ENCODE assay signal across 24 cellular contexts in genomic region chr2:168814046-168814445, GRCh38. TPM values are rescaled to one million over a fixed set of nuclear protein-coding genes. Genes with fewer than 3 reads are reported as not detected.
DNase-seq lines count a peak whose midpoint lies in the region; ATAC-seq and TF ChIP-seq lines count a peak whose summit lies in the region.
"Had no signal": no experiment of that assay in that cellular context is flagged by ENCODE, and none has a peak within 500 bp of the region (broad histone marks: within the 10 kb centered on the region; RNA-seq: fewer than 3 reads in every experiment).

No MANE protein-coding gene starts in this region.

- H3K27ac Mint-ChIP-seq in HFFc6: no peak overlapping the region
- H3K27ac Mint-ChIP-seq in activated CD4-positive, alpha-beta T cell treated with anti-CD3 and anti-CD28 coated beads for 36 hours: no peak overlapping the region
- H3K27ac Mint-ChIP-seq: activated CD4-positive, alpha-beta T cell treated with anti-CD3 and anti-CD28 coated beads, Interleukin-2, amount 10 ng/mL, durations not matched to agents 7 days and 5 days; activated T-helper 1 cell treated with anti-CD3 and anti-CD28 coated beads, Interleukin-12 subunit alpha, Interleukin-12 subunit beta, Interleukin-2, Interleukin-4 antibody, amounts not matched to agents 30 ng/mL and 10 ng/mL and 1 ng/mL, durations not matched to agents 14 hours and 24 hours and 36 hours; naive B cell had no signal

- DNase-seq in HFFc6 (peak; percentile 43), foreskin fibroblast (peak; percentile 22 to 70), thyroid gland (no peak), amniotic stem cell (lab: John Stamatoyannopoulos, UW) (no peak)
- DNase-seq in activated CD4-positive, alpha-beta T cell treated with anti-CD3 and anti-CD28 coated beads for 36 hours: no peak
- no peak for DNase-seq in activated CD4-positive, alpha-beta T cell treated with anti-CD3 and anti-CD28 coated beads, Interleukin-2, amount 50 U/mL, for 4 hours
- DNase-seq: activated CD4-positive, alpha-beta T cell treated with anti-CD3 and anti-CD28 coated beads, Interleukin-2, amount 10 ng/mL, durations not matched to agents 7 days and 5 days; activated naive CD4-positive, alpha-beta T cell treated with anti-CD3 and anti-CD28 coated beads, Interleukin-2, amount 50 U/mL, for 16 hours; C1 segment of cervical spinal cord; cerebellar nuclear complex; foreskin keratinocyte; KG1; left ventricle myocardium inferior; naive B cell; NCI-H146; NCI-H524; nucleus accumbens; RPMI8226; SK-N-SH; T-helper 2 cell; WERI-Rb-1 had no signal

- H3K27me3 ChIP-seq in thyroid gland: no peaks in the 10 kb centered on the region
- H3K27me3 ChIP-seq: ascending aorta, foreskin keratinocyte had no signal

- H3K4me3 Mint-ChIP-seq in HFFc6: no peak overlapping the region
- H3K4me3 Mint-ChIP-seq in activated CD4-positive, alpha-beta T cell treated with anti-CD3 and anti-CD28 coated beads for 36 hours: no peak overlapping the region
- H3K4me3 Mint-ChIP-seq: activated CD4-positive, alpha-beta T cell treated with anti-CD3 and anti-CD28 coated beads, Interleukin-2, amount 10 ng/mL, durations not matched to agents 7 days and 5 days; activated T-helper 1 cell treated with anti-CD3 and anti-CD28 coated beads, Interleukin-12 subunit alpha, Interleukin-12 subunit beta, Interleukin-2, Interleukin-4 antibody, amounts not matched to agents 30 ng/mL and 10 ng/mL and 1 ng/mL, durations not matched to agents 14 hours and 24 hours and 36 hours; naive B cell had no signal

- 63 to 70% methylated on average over 2 of the region's 2 CpGs for WGBS in thyroid gland, 2 donors

- peaks cover 3% of the 10 kb centered on the region; the same call in 1 of the 2 replicates for H3K27me3 Mint-ChIP-seq in HFFc6 (ENCODE audit: insufficient read depth)
- H3K27me3 Mint-ChIP-seq in activated CD4-positive, alpha-beta T cell treated with anti-CD3 and anti-CD28 coated beads for 36 hours: no peaks in the 10 kb centered on the region
- H3K27me3 Mint-ChIP-seq: naive B cell had no signal

- H3K4me3 ChIP-seq in foreskin fibroblast (ENCODE audit: low read depth in 1 of 2, low read length in 2 of 2) (no peak overlapping the region), thyroid gland (replicated peaks in 1 of 3) (no peak overlapping the region)
- H3K4me3 ChIP-seq: ascending aorta, left ventricle myocardium inferior had no signal

- peaks cover 34% of the 10 kb centered on the region for H3K4me1 Mint-ChIP-seq in HFFc6 (ENCODE audit: low read depth)
- H3K4me1 Mint-ChIP-seq in activated CD4-positive, alpha-beta T cell treated with anti-CD3 and anti-CD28 coated beads for 36 hours: no peaks in the 10 kb centered on the region
- H3K4me1 Mint-ChIP-seq: activated CD4-positive, alpha-beta T cell treated with anti-CD3 and anti-CD28 coated beads, Interleukin-2, amount 10 ng/mL, durations not matched to agents 7 days and 5 days; naive B cell had no signal

- H3K9me3 ChIP-seq in thyroid gland: no peaks in the 10 kb centered on the region
- H3K9me3 ChIP-seq: ascending aorta, left ventricle myocardium inferior, SK-N-SH had no signal

- peaks cover 47 to 57% of the 10 kb centered on the region in 2 donors for H3K4me1 ChIP-seq in thyroid gland
- H3K4me1 ChIP-seq: ascending aorta, foreskin keratinocyte had no signal

- POLR2A ChIA-PET in activated CD4-positive, alpha-beta T cell treated with anti-CD3 and anti-CD28 coated beads for 36 hours (lab: Charles Lee): no interaction called here

- H3K36me3 ChIP-seq in thyroid gland: no peaks in the 10 kb centered on the region
- H3K36me3 ChIP-seq: ascending aorta, left ventricle myocardium inferior, WERI-Rb-1 had no signal

- TF ChIP-seq CTCF in HFFc6 (IDR thresholded peaks at IDR 0.05) (no peak), VCaP (conservative IDR thresholded peaks at IDR 0.05) (no peak), foreskin fibroblast (IDR thresholded peaks at IDR 0.05; ENCODE audit: low read depth, low read length) (no peak), thyroid gland (IDR thresholded peaks at IDR 0.05) (no peak)

- CTCF ChIA-PET in activated CD4-positive, alpha-beta T cell treated with anti-CD3 and anti-CD28 coated beads for 36 hours (lab: Charles Lee): interaction anchor here (0.7 kb wide), 1 partner anchor 108 kb away, joined by 3 read pairs; no protein-coding TSS in a partner anchor

- H3K36me3 Mint-ChIP-seq in HFFc6 (ENCODE audit: low read depth): no peaks in the 10 kb centered on the region
- no peaks in the 10 kb centered on the region for H3K36me3 Mint-ChIP-seq in activated CD4-positive, alpha-beta T cell treated with anti-CD3 and anti-CD28 coated beads for 36 hours (ENCODE audit: low read depth)
- H3K36me3 Mint-ChIP-seq: naive B cell had no signal

- no peaks in the 10 kb centered on the region for H3K9me3 Mint-ChIP-seq in HFFc6
- H3K9me3 Mint-ChIP-seq in activated CD4-positive, alpha-beta T cell treated with anti-CD3 and anti-CD28 coated beads for 36 hours (ENCODE audit: low read depth): no peaks in the 10 kb centered on the region
- H3K9me3 Mint-ChIP-seq: activated CD4-positive, alpha-beta T cell treated with anti-CD3 and anti-CD28 coated beads, Interleukin-2, amount 10 ng/mL, durations not matched to agents 7 days and 5 days; activated T-helper 1 cell treated with anti-CD3 and anti-CD28 coated beads, Interleukin-12 subunit alpha, Interleukin-12 subunit beta, Interleukin-2, Interleukin-4 antibody, amounts not matched to agents 30 ng/mL and 10 ng/mL and 1 ng/mL, durations not matched to agents 14 hours and 24 hours and 36 hours; naive B cell had no signal

- no peak for ATAC-seq in activated CD4-positive, alpha-beta T cell treated with anti-CD3 and anti-CD28 coated beads for 36 hours
- ATAC-seq: foreskin keratinocyte had no signal

- intact Hi-C loops in thyroid gland (cut with DNase I): loop anchor here (5.0 kb wide), 1 partner anchor 33 kb away; no protein-coding TSS in a partner anchor
- intact Hi-C loops in activated CD4-positive, alpha-beta T cell treated with anti-CD3 and anti-CD28 coated beads for 36 hours (cut with DNase I, micrococcal nuclease): no loop called here

- TF ChIP-seq POLR2A in thyroid gland (IDR thresholded peaks at IDR 0.05): no peak

- H3K27ac ChIP-seq in VCaP (peak overlapping the region; percentile 79), thyroid gland (peak overlapping the region; percentile 77 to 82 (median 80))
- H3K27ac ChIP-seq: ascending aorta, foreskin keratinocyte, WERI-Rb-1 had no signal

RNA-seq across cellular contexts. Expression of gene NOSTRIN, which starts 11.6 kb away (rescaled TPM):
- total RNA-seq in HFFc6 (2021; fragmentation: NEBNext Ultra II Directional; extraction: Animal tissue kit (Norgen Biotek cat#: 25700)): not detected
- total RNA-seq in thyroid gland: 10 to 100 TPM; 10.1 to 48.1 (median 18.0) TPM
- not detected for total RNA-seq in activated CD4-positive, alpha-beta T cell treated with anti-CD3 and anti-CD28 coated beads for 36 hours
- total RNA-seq: activated CD4-positive, alpha-beta T cell treated with anti-CD3 and anti-CD28 coated beads, Interleukin-2, amount 10 ng/mL, durations not matched to agents 7 days and 5 days; activated T-helper 1 cell treated with anti-CD3 and anti-CD28 coated beads, Interleukin-12 subunit alpha, Interleukin-12 subunit beta, Interleukin-2, Interleukin-4 antibody, amounts not matched to agents 30 ng/mL and 10 ng/mL and 1 ng/mL, durations not matched to agents 14 hours and 24 hours and 36 hours; foreskin keratinocyte had no signal

Comparison
In these comparisons a context has a peak if more than half of its experiments do, and no peak if none do; other contexts are left out.
1. DNase-seq: peak in HFFc6 (single experiment) and foreskin fibroblast (2 of 2); none in thyroid gland (0 of 2), activated CD4-positive, alpha-beta T cell treated with anti-CD3 and anti-CD28 coated beads for 36 hours (single experiment), amniotic stem cell (single experiment) and activated CD4-positive, alpha-beta T cell treated with anti-CD3 and anti-CD28 coated beads, Interleukin-2, amount 50 U/mL, for 4 hours (0 of 2).
2. RNA of gene NOSTRIN, which starts 11.6 kb away (total RNA-seq): 10.1 to 48.1 TPM in thyroid gland; not detected in activated CD4-positive, alpha-beta T cell treated with anti-CD3 and anti-CD28 coated beads for 36 hours and not detected in HFFc6; every median in the first group is over 10 times any median in the second.